9 cellular contexts compared by ENCODE assay signal in the genomic region with DNA sequence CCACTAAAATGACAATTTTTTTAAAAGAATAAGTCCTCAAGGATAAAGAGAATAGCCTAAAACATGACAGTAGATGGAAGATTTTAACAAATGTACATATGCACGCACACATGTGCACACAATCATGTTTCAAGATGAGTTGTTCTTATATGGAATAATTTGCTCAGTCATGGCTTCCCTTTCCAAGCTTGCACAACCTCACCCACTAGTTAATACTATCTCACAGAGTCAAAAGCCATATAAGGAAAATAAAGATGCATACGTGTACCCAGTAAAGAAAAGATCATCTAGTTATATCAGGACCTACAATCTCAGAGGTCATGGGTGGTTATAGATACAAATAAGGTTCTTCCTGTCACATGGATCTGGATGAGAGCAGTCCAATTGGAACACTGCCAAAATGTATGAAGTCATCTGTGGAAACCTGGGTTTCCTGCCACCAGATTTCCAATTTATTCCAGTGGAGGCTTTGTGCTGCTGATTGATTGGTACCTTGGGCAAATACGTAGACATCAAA. TPM values are rescaled to one million over a fixed set of nuclear protein-coding genes. Genes with fewer than 3 reads are reported as not detected.
A peak's percentile ranks its signal among the peaks of the same experiment; 100 is the strongest.
DNase-seq lines count a peak whose midpoint lies in the region; ATAC-seq and TF ChIP-seq lines count a peak whose summit lies in the region.
"Had no signal": no experiment of that assay in that cellular context is flagged by ENCODE, and none has a peak within 500 bp of the region (broad histone marks: within the 10 kb centered on the region; RNA-seq: fewer than 3 reads in every experiment).

No MANE protein-coding gene starts in this region.

- WGBS in testis, 2 donors, result 88 to 95% methylated on average over 3 of the region's 3 CpGs

- ATAC-seq in esophagus mucosa (peak; percentile 64), GM21360 (IDR thresholded peaks at IDR 0.05; ENCODE audit: unreplicated experiment) (no peak)

- DNase-seq in HuH-7 (ENCODE audit: low spot score) (peak; percentile 15), NCI-H748 (lab: John Stamatoyannopoulos, UW; ENCODE audit: unreplicated experiment) (peak; percentile 96), testis (no peak), tibial artery (no peak), occipital lobe (lab: John Stamatoyannopoulos, UW) (no peak)

- H3K27me3 ChIP-seq in testis (no peaks in the 10 kb centered on the region), tibial artery (no peaks in the 10 kb centered on the region)
- H3K27me3 ChIP-seq: BLaER1 had no signal

- intact Hi-C loops in testis (cut with DNase I; ENCODE audit: low total_unique reads) (no loop called here), tibial artery (cut with DNase I; ENCODE audit: low total_unique reads) (no loop called here)

- no peaks in the 10 kb centered on the region for H3K36me3 ChIP-seq in testis (ENCODE audit: low read depth, missing control alignments)
- no peaks in the 10 kb centered on the region for H3K36me3 ChIP-seq in tibial artery
- H3K36me3 ChIP-seq: BLaER1 had no signal

- H3K4me1 ChIP-seq in testis, result no peaks in the 10 kb centered on the region
- no peaks in the 10 kb centered on the region for H3K4me1 ChIP-seq in tibial artery
- H3K4me1 ChIP-seq: BLaER1 had no signal

- TF ChIP-seq CTCF in 22Rv1 (IDR thresholded peaks at IDR 0.05), result no peak
- TF ChIP-seq CTCF in testis (IDR thresholded peaks at IDR 0.05), result no peak
- TF ChIP-seq CTCF in tibial artery (IDR thresholded peaks at IDR 0.05), result no peak

- H3K4me3 ChIP-seq in testis, result no peak overlapping the region
- no peak overlapping the region for H3K4me3 ChIP-seq in tibial artery
- H3K4me3 ChIP-seq: BLaER1 had no signal

- no peak for TF ChIP-seq POLR2A in testis (IDR thresholded peaks at IDR 0.05)

- H3K9me3 ChIP-seq in testis (no peaks in the 10 kb centered on the region), tibial artery (no peaks in the 10 kb centered on the region)
- H3K9me3 ChIP-seq: BLaER1 had no signal

- peak overlapping the region; percentile 0; the same call in 1 of the 2 replicates for H3K27ac ChIP-seq in 22Rv1
- no peak overlapping the region for H3K27ac ChIP-seq in testis
- no peak overlapping the region for H3K27ac ChIP-seq in tibial artery
- H3K27ac ChIP-seq: BLaER1 had no signal

RNA-seq across cellular contexts. Expression of gene FAM13A, which starts 56.1 kb away (rescaled TPM):
- 5.7 TPM for total RNA-seq in esophagus mucosa
- total RNA-seq in testis, result 100 to 1,000 TPM; 109 to 123 TPM
- 30.7 TPM for polyA plus RNA-seq in testis (ENCODE audit: insufficient read depth, low read depth, low replicate concordance)
- total RNA-seq in occipital lobe, result 79.9 TPM

Comparison
In these comparisons a context has a peak if more than half of its experiments do, and no peak if none do; other contexts are left out.
1. DNase-seq: peak in HuH-7 (single experiment) and NCI-H748 (single experiment); none in testis (single experiment), tibial artery (0 of 2) and occipital lobe (single experiment).
2. RNA of gene FAM13A, which starts 56.1 kb away (total RNA-seq): 109 to 123 TPM in testis and 79.9 TPM in occipital lobe (single experiment); 5.7 TPM in esophagus mucosa (single experiment); every median in the first group is over 10 times any median in the second.